In genomic region chr12:27552235-27552634, GRCh38 we compare ENCODE assay signal across 1 cellular context.
TF ChIP-seq lines count a peak whose summit lies in the region.

No MANE protein-coding gene starts in this region.

TF ChIP-seq in HepG2, 621 proteins besides CTCF, POLR2A, EP300 and RAD21:
- TF ChIP-seq ZNF12 (CRISPR knock-in tag; IDR thresholded peaks at IDR 0.05), result peak; percentile 95
- no peak for TF ChIP-seq DNMT1 (CRISPR knock-in tag; IDR thresholded peaks at IDR 0.05)
- TF ChIP-seq HNRNPH1 (optimal IDR thresholded peaks at IDR 0.05; ENCODE audit: low read depth, low read length), result no peak
- TF ChIP-seq MLLT10 (CRISPR knock-in tag; IDR thresholded peaks at IDR 0.05), result no peak
